In the genomic region with DNA sequence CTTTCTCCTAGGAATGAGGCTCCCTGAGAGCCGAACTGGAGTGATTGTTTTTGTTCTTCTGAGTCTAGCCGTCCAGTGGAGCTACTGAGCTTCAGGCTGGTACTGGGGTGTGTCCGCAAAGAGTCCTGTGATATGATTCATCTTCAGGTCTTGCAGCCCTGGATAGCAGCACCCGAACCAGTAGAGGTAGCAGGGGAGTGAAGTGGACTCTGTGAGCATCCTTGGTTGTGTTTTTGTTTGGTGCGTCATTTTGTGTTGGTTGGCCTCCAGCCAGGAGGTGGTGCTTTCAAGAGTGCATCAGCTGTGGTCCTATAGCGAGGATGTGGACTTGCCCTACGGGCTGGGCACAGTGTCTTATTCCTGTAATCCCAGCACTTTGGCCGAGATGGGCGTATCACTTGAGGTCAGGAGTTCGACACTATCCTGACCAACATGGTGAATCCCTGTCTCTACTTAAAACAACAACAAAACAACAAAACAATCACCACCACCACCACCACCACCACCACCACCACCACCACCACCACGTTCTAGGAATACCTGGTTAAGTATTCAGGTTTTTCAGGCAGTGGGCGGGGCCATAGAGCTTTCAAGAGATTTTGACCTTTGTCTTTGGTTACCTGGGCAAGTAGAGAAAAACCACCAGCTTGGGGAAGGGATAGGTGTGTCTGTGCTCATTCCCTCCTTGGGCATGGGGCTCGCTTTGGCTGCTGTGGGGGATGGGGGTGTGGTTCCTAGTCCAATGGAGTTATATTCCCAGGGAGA, we compare ENCODE assay signal across 27 cellular contexts.
A peak's percentile ranks its signal among the peaks of the same experiment; 100 is the strongest.
DNase-seq lines count a peak whose midpoint lies in the region; ATAC-seq and TF ChIP-seq lines count a peak whose summit lies in the region.
"Had no signal": no experiment of that assay in that cellular context is flagged by ENCODE, and none has a peak within 500 bp of the region (broad histone marks: within the 10 kb centered on the region; RNA-seq: fewer than 3 reads in every experiment).

No MANE protein-coding gene starts in this region.

- BruUV-seq in PC-9 (replicated peaks; lab: Mats Ljungman, UMichigan) = TSS peak; percentile 30

- WGBS in smooth muscle cell (ENCODE audit: low lambda C conversion rate) = 92% methylated on average over 13 of the region's 13 CpGs

- H3K4me1 ChIP-seq in PC-9 (replicated peaks; ENCODE audit: insufficient read depth) (peaks cover 8% of the 10 kb centered on the region; the same call in 1 of the 2 replicates), smooth muscle cell (ENCODE audit: low read depth) (no peaks in the 10 kb centered on the region)
- H3K4me1 ChIP-seq in CD4-positive, alpha-beta memory T cell (ENCODE audit: insufficient read depth, low read length) = no peaks in the 10 kb centered on the region
- H3K4me1 ChIP-seq: esophagus squamous epithelium, stomach, tibial artery had no signal

- H3K4me3 Mint-ChIP-seq in CD4-positive, alpha-beta memory T cell = no peak overlapping the region
- H3K4me3 Mint-ChIP-seq: B cell; CD8-positive, alpha-beta memory T cell; effector memory CD8-positive, alpha-beta T cell; natural killer cell; T-helper 1 cell treated with Interleukin-12 subunit alpha and Interleukin-12 subunit beta and Interleukin-4 antibody, amounts not matched to agents 30 μg/mL and 1 μg/mL, for 36 hours had no signal

- H3K36me3 ChIP-seq in PC-9 (ENCODE audit: low read depth) = no peaks in the 10 kb centered on the region
- no peaks in the 10 kb centered on the region for H3K36me3 ChIP-seq in smooth muscle cell (ENCODE audit: low read depth)
- no peaks in the 10 kb centered on the region for H3K36me3 ChIP-seq in CD4-positive, alpha-beta memory T cell (ENCODE audit: insufficient read depth, low read length)
- H3K36me3 ChIP-seq: MG63 had no signal

- DNase-seq in Daoy (ENCODE audit: low read depth) (peak; percentile 68), PC-9 (peak in 1 of 2 experiments; percentile 78), cardiac fibroblast (ENCODE audit: low read depth in 2 of 2) (peak in 1 of 2 donors; percentile 97), left colon (no peak), GM03348 (ENCODE audit: low spot score) (no peak), smooth muscle cell (lab: John Stamatoyannopoulos, UW; ENCODE audit: unreplicated experiment) (no peak)
- DNase-seq in CD4-positive, alpha-beta memory T cell = no peak
- DNase-seq: activated gamma-delta T cell; activated T-cell treated with anti-CD3 and anti-CD28 coated beads for 4 hours; CD8-positive, alpha-beta memory T cell; effector memory CD8-positive, alpha-beta T cell; esophagus squamous epithelium; H7; MG63; natural killer cell; NCI-H1105 treated with DMSO at 0.1 percent for 48 hours; NCI-H1930; NCI-H748 treated with DMSO at 0.1 percent for 48 hours; occipital lobe; SK-N-SH; stimulated activated CD8-positive, alpha-beta memory T cell treated with anti-CD3 and anti-CD28 coated beads, Interleukin-4, amount 100 ng/mL, for 48 hours; stomach; tibial artery had no signal

- H3K4me1 Mint-ChIP-seq in CD4-positive, alpha-beta memory T cell = peaks cover 0 to 7% (median 2%) of the 10 kb centered on the region in 4 donors
- H3K4me1 Mint-ChIP-seq: B cell had no signal

- H3K36me3 Mint-ChIP-seq in CD4-positive, alpha-beta memory T cell = peaks cover 48 to 63% of the 10 kb centered on the region in 2 donors

- CTCF ChIA-PET in PC-9 (lab: Charles Lee) = interaction anchor here (0.6 to 0.7 kb wide), 2 partner anchors 240 to 433 kb away, joined by 3 to 13 read pairs; no protein-coding TSS in a partner anchor
- CTCF ChIA-PET in CD4-positive, alpha-beta memory T cell (lab: Charles Lee; ENCODE audit: partially characterized antibody) = no interaction called here

- POLR2A ChIA-PET in PC-9 (lab: Charles Lee; ENCODE audit: unreplicated experiment) = no interaction called here
- POLR2A ChIA-PET in CD4-positive, alpha-beta memory T cell (lab: Charles Lee; ENCODE audit: partially characterized antibody) = no interaction called here

- peaks cover 0 to 18% (median 8%) of the 10 kb centered on the region in 8 donors for H3K9me3 Mint-ChIP-seq in CD4-positive, alpha-beta memory T cell
- H3K9me3 Mint-ChIP-seq: effector memory CD8-positive, alpha-beta T cell had no signal

- no peaks in the 10 kb centered on the region for H3K27me3 ChIP-seq in PC-9 (ENCODE audit: insufficient read depth, low read depth)
- no peaks in the 10 kb centered on the region for H3K27me3 ChIP-seq in smooth muscle cell (ENCODE audit: low read depth)
- H3K27me3 ChIP-seq in CD4-positive, alpha-beta memory T cell (ENCODE audit: insufficient read depth, low read length) = no peaks in the 10 kb centered on the region
- H3K27me3 ChIP-seq: esophagus squamous epithelium, MG63, stomach, tibial artery had no signal

- H3F3A ChIP-seq in PC-9 (ENCODE audit: insufficient read depth, low read depth) (no peaks in the 10 kb centered on the region), smooth muscle cell (ENCODE audit: low read depth) (no peaks in the 10 kb centered on the region)

- peak overlapping the region in 2 of 7 donors; percentile 7 to 52 for H3K27ac Mint-ChIP-seq in CD4-positive, alpha-beta memory T cell
- H3K27ac Mint-ChIP-seq: B cell; effector memory CD8-positive, alpha-beta T cell; natural killer cell; T-helper 1 cell treated with Interleukin-12 subunit alpha and Interleukin-12 subunit beta and Interleukin-4 antibody, amounts not matched to agents 30 μg/mL and 1 μg/mL, for 36 hours had no signal

- H3K79me2 ChIP-seq in PC-9 (ENCODE audit: low read depth) = no peaks in the 10 kb centered on the region
- H3K79me2 ChIP-seq in smooth muscle cell (ENCODE audit: low read depth) = peaks cover 4% of the 10 kb centered on the region

- H3K9ac ChIP-seq in smooth muscle cell (ENCODE audit: low read depth) = no peak overlapping the region
- H3K9ac ChIP-seq: SK-N-SH had no signal

- H4K20me1 ChIP-seq in PC-9 (ENCODE audit: insufficient read depth) (no peaks in the 10 kb centered on the region), smooth muscle cell (ENCODE audit: low read depth) (no peaks in the 10 kb centered on the region)

- H3K4me2 ChIP-seq in PC-9 (no peak overlapping the region), smooth muscle cell (no peak overlapping the region)
- H3K4me2 ChIP-seq: SK-N-SH had no signal

- TF ChIP-seq CTCF in PC-9 (conservative IDR thresholded peaks at IDR 0.05) (no peak), cardiac fibroblast (IDR thresholded peaks at IDR 0.05; ENCODE audit: low read depth, low read length) (peak; percentile 31), smooth muscle cell (IDR thresholded peaks at IDR 0.05; ENCODE audit: borderline replicate concordance, insufficient read depth, poor library complexity, severe bottlenecking) (no peak)

- H3K9me2 ChIP-seq in PC-9 (ENCODE audit: insufficient read depth) = no peaks in the 10 kb centered on the region
- H3K9me2 ChIP-seq: SK-N-SH had no signal

- intact Hi-C loops in PC-9 (cut with micrococcal nuclease; ENCODE audit: unreplicated experiment) = loop anchor here (1.0 to 10.0 kb wide), 4 partner anchors 136 to 662 kb away; no protein-coding TSS in a partner anchor
- intact Hi-C loops in left colon (cut with DNase I, micrococcal nuclease) = no loop called here
- intact Hi-C loops in CD4-positive, alpha-beta memory T cell (cut with micrococcal nuclease) = no loop called here

- H2AFZ ChIP-seq in PC-9 = no peak overlapping the region
- H2AFZ ChIP-seq in smooth muscle cell (ENCODE audit: low read depth) = no peak overlapping the region

- no peaks in the 10 kb centered on the region for H3K9me3 ChIP-seq in PC-9 (ENCODE audit: insufficient read depth, low read depth)
- H3K9me3 ChIP-seq in smooth muscle cell (replicated peaks; ENCODE audit: low read depth) = no peaks in the 10 kb centered on the region
- H3K9me3 ChIP-seq in CD4-positive, alpha-beta memory T cell (ENCODE audit: control insufficient read depth in 1 of 2, low read length in 2 of 2) = no peaks in the 10 kb centered on the region
- H3K9me3 ChIP-seq: esophagus squamous epithelium, MG63, SK-N-SH, tibial artery had no signal

- H3K27me3 Mint-ChIP-seq in CD4-positive, alpha-beta memory T cell = no peaks in the 10 kb centered on the region
- H3K27me3 Mint-ChIP-seq: B cell; CD8-positive, alpha-beta memory T cell; effector memory CD8-positive, alpha-beta T cell had no signal

- ATAC-seq in left colon (peak; percentile 21), GM18907 (IDR thresholded peaks at IDR 0.05; ENCODE audit: unreplicated experiment) (no peak)
- ATAC-seq: effector memory CD8-positive, alpha-beta T cell; K562; natural killer cell had no signal

- H3K27ac ChIP-seq in PC-9 = peak overlapping the region; percentile 21
- no peak overlapping the region for H3K27ac ChIP-seq in smooth muscle cell (ENCODE audit: low read depth)
- no peak overlapping the region for H3K27ac ChIP-seq in CD4-positive, alpha-beta memory T cell (ENCODE audit: low read depth, low read length)
- H3K27ac ChIP-seq: esophagus squamous epithelium, stomach, tibial artery had no signal

- H3K4me3 ChIP-seq in PC-9 (no peak overlapping the region), cardiac fibroblast (replicated peaks in 1 of 2; ENCODE audit: low read depth in 2 of 2, low read length in 2 of 2) (no peak overlapping the region), smooth muscle cell (no peak overlapping the region)
- no peak overlapping the region for H3K4me3 ChIP-seq in CD4-positive, alpha-beta memory T cell (ENCODE audit: low read length in 2 of 2)
- H3K4me3 ChIP-seq: esophagus squamous epithelium, K562, MG63, stomach, tibial artery had no signal
